10 cellular contexts compared by ENCODE assay signal in genomic region chr16:89476379-89476778, GRCh38. TPM values are rescaled to one million over a fixed set of nuclear protein-coding genes. Genes with fewer than 3 reads are reported as not detected.
A peak's percentile ranks its signal among the peaks of the same experiment; 100 is the strongest.
DNase-seq lines count a peak whose midpoint lies in the region; ATAC-seq and TF ChIP-seq lines count a peak whose summit lies in the region.
"Had no signal": no experiment of that assay in that cellular context is flagged by ENCODE, and none has a peak within 500 bp of the region (broad histone marks: within the 10 kb centered on the region; RNA-seq: fewer than 3 reads in every experiment).

No MANE protein-coding gene starts in this region.

- H3K36me3 Mint-ChIP-seq in T-helper 17 cell (ENCODE audit: low read depth), result no peaks in the 10 kb centered on the region

- no peaks in the 10 kb centered on the region for H3K27me3 ChIP-seq in DOHH2 (ENCODE audit: control insufficient read depth, low read length)
- H3K27me3 ChIP-seq: brain microvascular endothelial cell, transverse colon had no signal

- peaks cover 100% of the 10 kb centered on the region for H3K79me2 ChIP-seq in DOHH2 (ENCODE audit: control insufficient read depth, low read length)

- H3K27me3 Mint-ChIP-seq in T-helper 17 cell, result no peaks in the 10 kb centered on the region

- peak overlapping the region; percentile 43 for H3K4me3 ChIP-seq in DOHH2 (ENCODE audit: low read length)
- no peak overlapping the region for H3K4me3 ChIP-seq in mucosa of descending colon
- H3K4me3 ChIP-seq: transverse colon had no signal

- peaks cover 3% of the 10 kb centered on the region; the same call in 1 of the 2 replicates for H3K36me3 ChIP-seq in DOHH2 (ENCODE audit: control insufficient read depth, low read length)
- no peaks in the 10 kb centered on the region for H3K36me3 ChIP-seq in mucosa of descending colon (ENCODE audit: low read depth)
- H3K36me3 ChIP-seq: brain microvascular endothelial cell, transverse colon had no signal

- intact Hi-C loops in mucosa of descending colon (cut with DNase I, micrococcal nuclease), result no loop called here

- H3K4me1 ChIP-seq in DOHH2 (ENCODE audit: control insufficient read depth, low read length) (peaks cover 54% of the 10 kb centered on the region), mucosa of descending colon (ENCODE audit: low read depth) (peaks cover 47% of the 10 kb centered on the region)

- H3K4me2 ChIP-seq in DOHH2 (ENCODE audit: low read length), result peak overlapping the region; percentile 66

- DNase-seq in T-helper 17 cell (no peak), mucosa of descending colon (peak in 1 of 3 donors; percentile 42), NCI-H774 (lab: John Stamatoyannopoulos, UW) (no peak), T-helper 9 cell (no peak)
- DNase-seq: brain microvascular endothelial cell, transverse colon had no signal

- peaks cover 76% of the 10 kb centered on the region for H3K4me1 Mint-ChIP-seq in T-helper 17 cell

- ATAC-seq in GM21825 (IDR thresholded peaks at IDR 0.05; ENCODE audit: unreplicated experiment) (peak; percentile 24), T-helper 17 cell (peak; percentile 36), mucosa of descending colon (peak; percentile 4), HG03432 (IDR thresholded peaks at IDR 0.05; ENCODE audit: unreplicated experiment) (no peak), HG03521 (IDR thresholded peaks at IDR 0.05; ENCODE audit: unreplicated experiment) (no peak)

- no peaks in the 10 kb centered on the region for H3K9me3 ChIP-seq in DOHH2 (ENCODE audit: control insufficient read depth, insufficient read depth, low read length)
- H3K9me3 ChIP-seq in T-helper 17 cell (ENCODE audit: control insufficient read depth, low read length, poor library complexity, severe bottlenecking), result no peaks in the 10 kb centered on the region
- H3K9me3 ChIP-seq in mucosa of descending colon, result no peaks in the 10 kb centered on the region
- H3K9me3 ChIP-seq: transverse colon had no signal

- H3K27ac ChIP-seq in DOHH2 (ENCODE audit: low read depth, low read length), result peak overlapping the region; percentile 60
- H3K27ac ChIP-seq: brain microvascular endothelial cell, transverse colon had no signal

- TF ChIP-seq CTCF in DOHH2 (IDR thresholded peaks at IDR 0.05; ENCODE audit: low read depth, low read length, poor library complexity, severe bottlenecking), result no peak
- TF ChIP-seq CTCF in mucosa of descending colon (IDR thresholded peaks at IDR 0.05), result no peak

- peak overlapping the region; percentile 89 for H3K27ac Mint-ChIP-seq in T-helper 17 cell

- peak overlapping the region; percentile 83 for H3K4me3 Mint-ChIP-seq in T-helper 17 cell

- peaks cover 68% of the 10 kb centered on the region for H4K20me1 ChIP-seq in DOHH2 (ENCODE audit: control insufficient read depth, insufficient read depth, low read depth, low read length)

- peaks cover 13% of the 10 kb centered on the region for H3F3A ChIP-seq in DOHH2 (ENCODE audit: control insufficient read depth, insufficient read depth)

- no peaks in the 10 kb centered on the region for H3K9me2 ChIP-seq in DOHH2 (replicated peaks; ENCODE audit: control insufficient read depth, low read length)

RNA-seq across cellular contexts. Expression of gene ANKRD11, which starts 14.0 kb away (rescaled TPM):
- total RNA-seq in T-helper 17 cell (100 to 1,000 TPM; 197 to 251 TPM), mucosa of descending colon (100 to 1,000 TPM; 125 to 127 (median 127) TPM)

RNA-seq across cellular contexts. Expression of gene SPG7, which starts 31.8 kb away (rescaled TPM):
- total RNA-seq in T-helper 17 cell, result 100 to 1,000 TPM; 140 to 154 TPM
- total RNA-seq in mucosa of descending colon, result 100 to 1,000 TPM; 112 to 137 (median 121) TPM

Comparison
In these comparisons a context has a peak if more than half of its experiments do, and no peak if none do; other contexts are left out.
1. ATAC-seq: peak in GM21825 (single experiment), T-helper 17 cell (single experiment) and mucosa of descending colon (single experiment); none in HG03432 (single experiment) and HG03521 (single experiment).